1 cellular context compared by ENCODE assay signal in genomic region chr1:24290933-24291487, GRCh38.
TF ChIP-seq lines count a peak whose summit lies in the region.

No MANE protein-coding gene starts in this region.

TF ChIP-seq in H1, 55 proteins besides CTCF, POLR2A, EP300 and RAD21:
- TF ChIP-seq BRCA1 (IDR thresholded peaks at IDR 0.05; ENCODE audit: low read depth, low read length) = no peak
- TF ChIP-seq TEAD4 (IDR thresholded peaks at IDR 0.05; ENCODE audit: low read depth, low read length) = peak; percentile 78
